Comparison of ENCODE assay signal across 1 cellular context in the genomic region with DNA sequence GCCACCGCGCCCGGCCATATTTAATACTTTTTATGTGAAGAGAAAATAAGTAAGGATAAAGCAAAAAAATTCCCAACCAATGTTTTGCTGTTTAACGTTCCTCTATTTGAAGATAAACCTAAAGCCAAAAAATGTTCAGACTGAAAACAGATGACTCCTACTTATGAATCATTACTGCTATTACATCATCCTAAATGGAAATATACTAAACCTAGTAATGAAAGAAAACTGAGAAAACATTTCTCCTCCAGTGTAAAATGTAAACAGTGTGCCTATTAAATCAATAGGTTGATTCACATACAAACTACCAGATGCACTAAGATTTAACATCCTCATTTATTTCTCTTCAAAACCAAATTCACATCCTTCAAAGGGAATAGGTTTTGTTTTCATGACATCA.
TF ChIP-seq lines count a peak whose summit lies in the region.

No MANE protein-coding gene starts in this region.

TF ChIP-seq in endothelial cell of umbilical vein, 7 proteins besides CTCF, POLR2A, EP300 and RAD21:
- no peak for TF ChIP-seq JUN (IDR thresholded peaks at IDR 0.05; ENCODE audit: borderline replicate concordance, insufficient read depth, insufficient read length, low read depth)
- TF ChIP-seq POLR2AphosphoS5 (IDR thresholded peaks at IDR 0.05; ENCODE audit: insufficient read depth, low read depth, low read length): no peak
- TF ChIP-seq GATA2 (IDR thresholded peaks at IDR 0.05; ENCODE audit: insufficient read depth, insufficient read length, low read depth, low read length): no peak
- TF ChIP-seq MYC (IDR thresholded peaks at IDR 0.05; ENCODE audit: low read depth, low read length): no peak
- TF ChIP-seq, protein P1, sequence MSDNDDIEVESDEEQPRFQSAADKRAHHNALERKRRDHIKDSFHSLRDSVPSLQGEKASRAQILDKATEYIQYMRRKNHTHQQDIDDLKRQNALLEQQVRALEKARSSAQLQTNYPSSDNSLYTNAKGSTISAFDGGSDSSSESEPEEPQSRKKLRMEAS (IDR thresholded peaks at IDR 0.05; ENCODE audit: insufficient read depth, insufficient read length): no peak
- no peak for TF ChIP-seq FOS (IDR thresholded peaks at IDR 0.05; ENCODE audit: borderline replicate concordance, insufficient read depth, low read length)
- no peak for TF ChIP-seq EZH2 (IDR thresholded peaks at IDR 0.05; ENCODE audit: borderline replicate concordance, low read depth, low read length, severe bottlenecking)
